ENCODE assay signal across 39 cellular contexts in the genomic region with DNA sequence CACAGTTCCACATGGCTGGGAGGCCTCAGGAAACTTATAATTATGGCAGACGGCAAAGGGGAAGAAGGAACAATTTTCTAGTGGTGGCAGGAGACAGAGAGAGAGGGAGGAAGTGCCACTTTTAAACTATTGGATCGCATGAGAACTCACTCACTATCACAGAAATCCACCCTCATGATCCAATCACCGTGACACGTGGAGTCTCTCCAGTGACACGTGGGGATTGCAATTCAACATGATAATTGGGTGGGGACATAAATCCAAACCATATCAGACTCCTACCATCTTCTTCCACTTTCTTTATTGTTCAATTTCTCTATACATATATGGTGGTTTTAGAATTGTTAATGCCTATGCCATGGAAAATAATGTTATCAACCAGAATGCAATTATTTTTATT.
"Had no signal": no experiment of that assay in that cellular context is flagged by ENCODE, and none has a peak within 500 bp of the region (broad histone marks: within the 10 kb centered on the region; RNA-seq: fewer than 3 reads in every experiment).

No MANE protein-coding gene starts in this region.

- H3K36me3 Mint-ChIP-seq: activated naive CD4-positive, alpha-beta T cell treated with anti-CD3 and anti-CD28 coated beads, Interleukin-2, amount 10 ng/mL, durations not matched to agents 7 days and 5 days; activated naive CD4-positive, alpha-beta T cell treated with anti-CD3 and anti-CD28 coated beads, Interleukin-2, amount 50 U/mL, for 24 hours; activated naive CD4-positive, alpha-beta T cell treated with anti-CD3 and anti-CD28 coated beads, Interleukin-2, amount 50 U/mL, for 72 hours; activated naive CD8-positive, alpha-beta T cell; activated naive CD8-positive, alpha-beta T cell treated with anti-CD3 and anti-CD28 coated beads for 36 hours; activated naive CD8-positive, alpha-beta T cell treated with anti-CD3 and anti-CD28 coated beads, Interleukin-2, amount 10 ng/mL, durations not matched to agents 7 days and 5 days; brain had no signal

- H3K27me3 ChIP-seq: adrenal gland, ascending aorta, body of pancreas, brain microvascular endothelial cell, breast epithelium, cardiac muscle cell had no signal

- H3K4me1 ChIP-seq: adrenal gland, ascending aorta, body of pancreas, breast epithelium had no signal

- H3K9me3 Mint-ChIP-seq: activated naive CD4-positive, alpha-beta T cell treated with anti-CD3 and anti-CD28 coated beads, Interleukin-2, amount 50 U/mL, for 24 hours had no signal

- ATAC-seq: activated naive CD4-positive, alpha-beta T cell treated with anti-CD3 and anti-CD28 coated beads, Interleukin-2, amount 50 U/mL, for 72 hours; activated naive CD8-positive, alpha-beta T cell treated with anti-CD3 and anti-CD28 coated beads, Interleukin-2, amount 50 U/mL, for 24 hours; activated T-cell treated with anti-CD3 and anti-CD28 coated beads, Interleukin-2, amount 50 U/mL, for 4 hours; activated T-cell treated with anti-CD3 and anti-CD28 coated beads, Interleukin-2, amount 50 U/mL, for 72 hours; activated T-helper 17 cell treated with anti-CD3 and anti-CD28 coated beads, Interleukin-2, amount 50 U/mL, for 72 hours; body of pancreas had no signal

- FAIRE-seq: astrocyte, bronchial epithelial cell had no signal

- H3K4me1 Mint-ChIP-seq: activated naive CD4-positive, alpha-beta T cell treated with anti-CD3 and anti-CD28 coated beads, Interleukin-2, amount 10 ng/mL, durations not matched to agents 7 days and 5 days; activated naive CD4-positive, alpha-beta T cell treated with anti-CD3 and anti-CD28 coated beads, Interleukin-2, amount 50 U/mL, for 24 hours; activated naive CD8-positive, alpha-beta T cell treated with anti-CD3 and anti-CD28 coated beads for 36 hours; activated naive CD8-positive, alpha-beta T cell treated with anti-CD3 and anti-CD28 coated beads, Interleukin-2, amount 10 ng/mL, durations not matched to agents 7 days and 5 days; activated naive CD8-positive, alpha-beta T cell treated with anti-CD3 and anti-CD28 coated beads, Interleukin-2, amount 50 U/mL, for 24 hours; activated T-helper 17 cell treated with anti-CD3 and anti-CD28 coated beads, Interleukin-2, amount 50 U/mL, for 72 hours; brain; central memory CD8-positive, alpha-beta T cell had no signal

- H3K4me3 Mint-ChIP-seq: activated naive CD4-positive, alpha-beta T cell treated with anti-CD3 and anti-CD28 coated beads for 36 hours; activated naive CD4-positive, alpha-beta T cell treated with anti-CD3 and anti-CD28 coated beads, Interleukin-2, amount 10 ng/mL, durations not matched to agents 7 days and 5 days; activated naive CD4-positive, alpha-beta T cell treated with anti-CD3 and anti-CD28 coated beads, Interleukin-2, amount 50 U/mL, for 24 hours; activated naive CD8-positive, alpha-beta T cell; activated naive CD8-positive, alpha-beta T cell treated with anti-CD3 and anti-CD28 coated beads for 36 hours; activated naive CD8-positive, alpha-beta T cell treated with anti-CD3 and anti-CD28 coated beads, Interleukin-2, amount 10 ng/mL, durations not matched to agents 7 days and 5 days; activated naive CD8-positive, alpha-beta T cell treated with anti-CD3 and anti-CD28 coated beads, Interleukin-2, amount 50 U/mL, for 24 hours; activated T-cell treated with anti-CD3 and anti-CD28 coated beads, Interleukin-2, amount 50 U/mL, for 24 hours; activated T-cell treated with anti-CD3 and anti-CD28 coated beads, Interleukin-2, amount 50 U/mL, for 4 hours; activated T-cell treated with anti-CD3 and anti-CD28 coated beads, Interleukin-2, amount 50 U/mL, for 72 hours; activated T-helper 1 cell treated with anti-CD3 and anti-CD28 coated beads, Interleukin-12 subunit alpha, Interleukin-12 subunit beta, Interleukin-2, Interleukin-4 antibody, amounts not matched to agents 30 ng/mL and 10 ng/mL and 1 ng/mL, durations not matched to agents 14 hours and 24 hours and 36 hours; activated T-helper 17 cell treated with anti-CD3 and anti-CD28 coated beads, Interleukin-2, amount 50 U/mL, for 72 hours; brain; central memory CD8-positive, alpha-beta T cell had no signal

- H3K36me3 ChIP-seq: adrenal gland, ascending aorta, brain microvascular endothelial cell, breast epithelium, cardiac muscle cell had no signal

- H3K4me3 ChIP-seq: adrenal gland, ascending aorta, body of pancreas, breast epithelium, cardiac muscle cell had no signal

- H3K27ac ChIP-seq: adrenal gland, ascending aorta, body of pancreas, brain microvascular endothelial cell, breast epithelium, cardiac muscle cell had no signal

- DNase-seq: activated effector memory CD4-positive, alpha-beta T cell treated with anti-CD3 and anti-CD28 coated beads, Interleukin-2, amount 50 U/mL, for 16 hours; activated effector memory CD4-positive, alpha-beta T cell treated with Interleukin-2 at 50 U/mL for 16 hours; activated gamma-delta T cell; activated gamma-delta T cell treated with Interleukin-2 at 50 U/mL for 16 hours; activated naive CD4-positive, alpha-beta T cell; activated naive CD4-positive, alpha-beta T cell treated with anti-CD3 and anti-CD28 coated beads for 36 hours; activated naive CD4-positive, alpha-beta T cell treated with anti-CD3 and anti-CD28 coated beads, Interleukin-2, amount 10 ng/mL, durations not matched to agents 7 days and 5 days; activated naive CD4-positive, alpha-beta T cell treated with anti-CD3 and anti-CD28 coated beads, Interleukin-2, amount 50 U/mL, for 16 hours; activated naive CD4-positive, alpha-beta T cell treated with Interleukin-2 at 50 U/mL for 16 hours; activated naive CD8-positive, alpha-beta T cell treated with anti-CD3 and anti-CD28 coated beads for 36 hours; activated naive CD8-positive, alpha-beta T cell treated with anti-CD3 and anti-CD28 coated beads, Interleukin-2, amount 10 ng/mL, durations not matched to agents 7 days and 5 days; activated naive CD8-positive, alpha-beta T cell treated with anti-CD3 and anti-CD28 coated beads, Interleukin-2, amount 50 U/mL, for 24 hours; activated T-cell treated with anti-CD3 and anti-CD28 coated beads, Interleukin-2, amount 50 U/mL, for 1 hour; activated T-cell treated with anti-CD3 and anti-CD28 coated beads, Interleukin-2, amount 50 U/mL, for 24 hours; activated T-cell treated with anti-CD3 and anti-CD28 coated beads, Interleukin-2, amount 50 U/mL, for 4 hours; activated T-cell treated with anti-CD3 and anti-CD28 coated beads, Interleukin-2, amount 50 U/mL, for 48 hours; activated T-cell treated with anti-CD3 and anti-CD28 coated beads, Interleukin-2, amount 50 U/mL, for 72 hours; adrenal gland; amniotic stem cell; amygdala; anterior cingulate cortex; aorta; body of pancreas; brain microvascular endothelial cell; caudate nucleus; central memory CD4-positive, alpha-beta T cell; cerebellar nuclear complex had no signal

- H3K27ac Mint-ChIP-seq: activated naive CD4-positive, alpha-beta T cell treated with anti-CD3 and anti-CD28 coated beads for 36 hours; activated naive CD4-positive, alpha-beta T cell treated with anti-CD3 and anti-CD28 coated beads, Interleukin-2, amount 10 ng/mL, durations not matched to agents 7 days and 5 days; activated naive CD4-positive, alpha-beta T cell treated with anti-CD3 and anti-CD28 coated beads, Interleukin-2, amount 50 U/mL, for 24 hours; activated naive CD4-positive, alpha-beta T cell treated with anti-CD3 and anti-CD28 coated beads, Interleukin-2, amount 50 U/mL, for 72 hours; activated naive CD8-positive, alpha-beta T cell; activated naive CD8-positive, alpha-beta T cell treated with anti-CD3 and anti-CD28 coated beads for 36 hours; activated naive CD8-positive, alpha-beta T cell treated with anti-CD3 and anti-CD28 coated beads, Interleukin-2, amount 10 ng/mL, durations not matched to agents 7 days and 5 days; activated naive CD8-positive, alpha-beta T cell treated with anti-CD3 and anti-CD28 coated beads, Interleukin-2, amount 50 U/mL, for 24 hours; activated T-cell treated with anti-CD3 and anti-CD28 coated beads, Interleukin-2, amount 50 U/mL, for 24 hours; activated T-cell treated with anti-CD3 and anti-CD28 coated beads, Interleukin-2, amount 50 U/mL, for 72 hours; activated T-helper 1 cell treated with anti-CD3 and anti-CD28 coated beads, Interleukin-12 subunit alpha, Interleukin-12 subunit beta, Interleukin-2, Interleukin-4 antibody, amounts not matched to agents 30 ng/mL and 10 ng/mL and 1 ng/mL, durations not matched to agents 14 hours and 24 hours and 36 hours; activated T-helper 17 cell treated with anti-CD3 and anti-CD28 coated beads, Interleukin-2, amount 50 U/mL, for 72 hours; brain had no signal

- H3K27me3 Mint-ChIP-seq: activated naive CD4-positive, alpha-beta T cell treated with anti-CD3 and anti-CD28 coated beads, Interleukin-2, amount 10 ng/mL, durations not matched to agents 7 days and 5 days; activated naive CD4-positive, alpha-beta T cell treated with anti-CD3 and anti-CD28 coated beads, Interleukin-2, amount 50 U/mL, for 24 hours; activated naive CD8-positive, alpha-beta T cell; activated naive CD8-positive, alpha-beta T cell treated with anti-CD3 and anti-CD28 coated beads for 36 hours; activated naive CD8-positive, alpha-beta T cell treated with anti-CD3 and anti-CD28 coated beads, Interleukin-2, amount 10 ng/mL, durations not matched to agents 7 days and 5 days; activated naive CD8-positive, alpha-beta T cell treated with anti-CD3 and anti-CD28 coated beads, Interleukin-2, amount 50 U/mL, for 24 hours; activated T-cell treated with anti-CD3 and anti-CD28 coated beads, Interleukin-2, amount 50 U/mL, for 24 hours; activated T-helper 17 cell treated with anti-CD3 and anti-CD28 coated beads, Interleukin-2, amount 50 U/mL, for 72 hours; brain; central memory CD8-positive, alpha-beta T cell had no signal

- H3K9me3 ChIP-seq: adrenal gland, ascending aorta, body of pancreas, breast epithelium had no signal
